In the genomic region with DNA sequence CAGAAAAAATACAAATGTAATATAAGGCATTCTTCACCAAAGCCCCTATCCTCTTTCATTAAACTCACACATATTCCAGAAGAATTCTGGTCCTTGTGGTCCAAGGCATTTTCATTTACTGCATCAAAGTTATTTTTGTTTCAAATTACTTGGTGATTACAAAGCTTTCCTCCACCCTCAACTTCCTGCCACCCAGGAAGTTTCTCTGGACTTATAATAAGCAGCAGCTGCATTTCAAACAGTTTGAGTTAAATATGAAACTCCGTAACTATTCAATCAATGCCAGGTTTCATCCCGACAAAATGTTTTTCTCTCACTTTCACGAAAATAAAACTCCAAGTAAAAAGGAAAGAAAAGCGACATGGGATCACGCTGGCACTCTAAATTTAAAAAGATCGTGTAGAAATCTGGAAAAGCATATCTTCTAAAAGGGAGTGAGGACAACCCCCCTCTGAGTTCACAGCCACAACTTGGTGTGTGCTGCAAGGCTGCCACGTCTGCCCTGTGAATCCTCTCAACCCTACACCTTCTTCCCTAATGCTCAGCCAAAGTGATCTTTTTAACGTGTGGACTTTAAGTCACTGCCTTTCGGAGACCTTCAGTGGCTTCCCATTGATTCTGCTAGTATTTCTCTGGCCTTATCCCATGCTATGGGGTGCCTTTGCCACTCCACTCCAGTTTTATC, we compare ENCODE assay signal across 1 cellular context.
TF ChIP-seq lines count a peak whose summit lies in the region.

No MANE protein-coding gene starts in this region.

TF ChIP-seq in HepG2, 621 proteins besides CTCF, POLR2A, EP300 and RAD21 (continued from another document):
- TF ChIP-seq NFE2 (CRISPR knock-in tag; IDR thresholded peaks at IDR 0.05) (no peak), PCBP1 (IDR thresholded peaks at IDR 0.05; ENCODE audit: borderline replicate concordance, low read depth, low read length) (no peak), ZNF775 (CRISPR knock-in tag; IDR thresholded peaks at IDR 0.05; ENCODE audit: borderline replicate concordance) (no peak), MED8 (CRISPR knock-in tag; IDR thresholded peaks at IDR 0.05; ENCODE audit: insufficient replicate concordance) (no peak)
